1 cellular context compared by ENCODE assay signal in genomic region chr13:75219479-75220237, GRCh38.
TF ChIP-seq lines count a peak whose summit lies in the region.

No MANE protein-coding gene starts in this region.

TF ChIP-seq in SK-N-SH, 30 proteins besides CTCF, POLR2A, EP300 and RAD21 (continued from another document):
- TF ChIP-seq REST (IDR thresholded peaks at IDR 0.05; ENCODE audit: low read depth, low read length) (no peak), USF2 (IDR thresholded peaks at IDR 0.05; ENCODE audit: borderline replicate concordance, low read depth, low read length) (no peak), CHD2 (IDR thresholded peaks at IDR 0.05; ENCODE audit: low read length, partially characterized antibody) (peak; percentile 50), RFX5 (IDR thresholded peaks at IDR 0.05; ENCODE audit: low read length) (no peak), TCF12 (IDR thresholded peaks at IDR 0.05) (0 out of 2 replicates have a peak, but pooled peaks have one; percentile 20), TAF1 (IDR thresholded peaks at IDR 0.05; ENCODE audit: borderline replicate concordance, low read depth, low read length) (no peak), EZH2phosphoT487 (IDR thresholded peaks at IDR 0.05; ENCODE audit: borderline replicate concordance, low read depth) (no peak), IRF3 (IDR thresholded peaks at IDR 0.05; ENCODE audit: low read depth, low read length) (no peak), RCOR1 (IDR thresholded peaks at IDR 0.05; ENCODE audit: low read length) (0 out of 2 replicates have a peak, but pooled peaks have one; percentile 28), GATA2 (CRISPR knock-in tag; IDR thresholded peaks at IDR 0.05) (no peak), MEF2A (IDR thresholded peaks at IDR 0.05; ENCODE audit: borderline replicate concordance, low read depth) (no peak), ELF1 (IDR thresholded peaks at IDR 0.05) (no peak), FOXM1 (IDR thresholded peaks at IDR 0.05; ENCODE audit: low read depth) (no peak), MXI1 (IDR thresholded peaks at IDR 0.05; ENCODE audit: low read depth, low read length) (no peak), NRF1 (IDR thresholded peaks at IDR 0.05; ENCODE audit: low read depth, low read length) (peak; percentile 32; the same call in 1 of the 2 replicates), SMC3 (IDR thresholded peaks at IDR 0.05; ENCODE audit: low read depth, low read length) (peak; percentile 91), RXRA (IDR thresholded peaks at IDR 0.05; ENCODE audit: borderline replicate concordance, low read depth) (no peak), GABPA (IDR thresholded peaks at IDR 0.05; ENCODE audit: low read depth) (no peak), NFIC (IDR thresholded peaks at IDR 0.05; ENCODE audit: borderline replicate concordance) (no peak), USF1 (IDR thresholded peaks at IDR 0.05; ENCODE audit: borderline replicate concordance, low read depth) (no peak)
TF ChIP-seq in SK-N-SH: peak in this region for 6.
